Comparison of ENCODE assay signal across 12 cellular contexts in the genomic region with DNA sequence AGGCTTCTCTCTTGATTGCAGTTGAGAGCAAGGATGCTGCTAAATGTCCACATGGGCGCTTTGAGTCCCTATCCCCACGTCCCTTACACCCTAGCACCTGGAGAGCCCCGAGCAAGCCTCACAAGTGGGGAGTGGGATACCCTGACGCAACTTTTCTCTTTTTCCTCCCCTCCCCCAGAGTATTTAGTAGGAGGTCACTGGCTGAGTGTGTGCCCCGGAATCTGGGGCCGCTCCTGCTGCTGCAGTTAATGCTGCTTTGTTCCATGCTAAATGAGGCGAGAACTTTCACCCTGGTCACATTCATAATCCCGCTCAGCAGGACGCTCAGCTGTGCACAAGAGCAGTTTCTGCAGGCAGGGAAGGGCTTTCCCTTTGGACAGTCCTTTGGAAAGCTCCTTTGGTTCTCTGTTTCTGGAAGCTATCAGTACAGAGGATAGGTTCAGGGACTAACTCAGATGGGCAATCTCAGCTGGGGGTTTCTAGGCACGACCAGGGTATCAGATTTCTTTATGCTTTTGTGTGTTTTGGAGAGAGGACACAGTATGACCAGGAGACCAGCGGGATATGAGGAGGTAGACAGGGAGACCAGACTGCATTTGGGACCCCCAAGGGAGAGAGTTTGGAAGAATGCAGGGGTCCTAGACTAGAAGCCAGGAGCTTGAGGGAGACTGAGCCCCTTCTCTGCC.
DNase-seq lines count a peak whose midpoint lies in the region; TF ChIP-seq lines count a peak whose summit lies in the region.
"Had no signal": no experiment of that assay in that cellular context is flagged by ENCODE, and none has a peak within 500 bp of the region (broad histone marks: within the 10 kb centered on the region; RNA-seq: fewer than 3 reads in every experiment).

No MANE protein-coding gene starts in this region.

- intact Hi-C loops in sigmoid colon (cut with DNase I): no loop called here

- no peaks in the 10 kb centered on the region for H3K79me2 ChIP-seq in smooth muscle cell (ENCODE audit: low read depth)

- no peak for TF ChIP-seq CTCF in smooth muscle cell (IDR thresholded peaks at IDR 0.05; ENCODE audit: borderline replicate concordance, insufficient read depth, poor library complexity, severe bottlenecking)
- no peak for TF ChIP-seq CTCF in sigmoid colon (IDR thresholded peaks at IDR 0.05)
- no peak for TF ChIP-seq CTCF in tibial nerve (IDR thresholded peaks at IDR 0.05)

- H4K20me1 ChIP-seq in smooth muscle cell (ENCODE audit: low read depth): no peaks in the 10 kb centered on the region

- H3K27me3 ChIP-seq in iPS-15b (ENCODE audit: control insufficient read depth, insufficient read depth, low read length) (no peaks in the 10 kb centered on the region), smooth muscle cell (ENCODE audit: low read depth) (no peaks in the 10 kb centered on the region), sigmoid colon (no peaks in the 10 kb centered on the region), tibial nerve (no peaks in the 10 kb centered on the region)

- H3F3A ChIP-seq in smooth muscle cell (ENCODE audit: low read depth): no peaks in the 10 kb centered on the region

- peak; percentile 75 for DNase-seq in NCI-H1092 treated with DMSO at 0.1 percent for 48 hours (lab: John Stamatoyannopoulos, UW)
- peak; percentile 59 for DNase-seq in NCI-H82 (lab: John Stamatoyannopoulos, UW)
- no peak for DNase-seq in smooth muscle cell (lab: John Stamatoyannopoulos, UW; ENCODE audit: unreplicated experiment)
- DNase-seq in activated CD4-positive, alpha-beta T cell treated with anti-CD3 and anti-CD28 coated beads for 4 hours: no peak
- no peak for DNase-seq in sigmoid colon
- no peak for DNase-seq in tibial nerve (ENCODE audit: low spot score in 2 of 2)
- DNase-seq: aorta, Calu3, IMR-90, T-helper 2 cell had no signal

- H3K9ac ChIP-seq in iPS-15b (ENCODE audit: low read depth, low read length) (no peak overlapping the region), smooth muscle cell (ENCODE audit: low read depth) (no peak overlapping the region)

- peak overlapping the region; percentile 42 for H3K4me2 ChIP-seq in smooth muscle cell

- WGBS in smooth muscle cell (ENCODE audit: low lambda C conversion rate): 32% methylated on average over 11 of the region's 11 CpGs
- WGBS in sigmoid colon, 2 donors: 86 to 87% methylated on average over 11 of the region's 11 CpGs
- WGBS in tibial nerve, 2 donors: 42 to 44% methylated on average over 11 of the region's 11 CpGs

- H3K4me1 ChIP-seq in iPS-15b (ENCODE audit: control insufficient read depth, insufficient read depth, low read length): peaks cover 40% of the 10 kb centered on the region
- peaks cover 34% of the 10 kb centered on the region for H3K4me1 ChIP-seq in smooth muscle cell (ENCODE audit: low read depth)
- peaks cover 0 to 32% (median 27%) of the 10 kb centered on the region in 4 donors for H3K4me1 ChIP-seq in sigmoid colon
- H3K4me1 ChIP-seq in tibial nerve: peaks cover 0 to 20% (median 0%) of the 10 kb centered on the region in 4 donors
- H3K4me1 ChIP-seq: suprapubic skin had no signal

- H3K9me3 ChIP-seq in iPS-15b (ENCODE audit: control insufficient read depth, insufficient read depth, low read length) (no peaks in the 10 kb centered on the region), smooth muscle cell (replicated peaks; ENCODE audit: low read depth) (no peaks in the 10 kb centered on the region), sigmoid colon (no peaks in the 10 kb centered on the region), tibial nerve (no peaks in the 10 kb centered on the region)
- H3K9me3 ChIP-seq: suprapubic skin had no signal

- no peak overlapping the region for H2AFZ ChIP-seq in smooth muscle cell (ENCODE audit: low read depth)

- peak overlapping the region; percentile 31 for H3K4me3 ChIP-seq in iPS-15b (ENCODE audit: low read depth, low read length)
- no peak overlapping the region for H3K4me3 ChIP-seq in smooth muscle cell
- no peak overlapping the region for H3K4me3 ChIP-seq in sigmoid colon
- no peak overlapping the region for H3K4me3 ChIP-seq in tibial nerve
- H3K4me3 ChIP-seq: suprapubic skin had no signal

- H3K36me3 ChIP-seq in iPS-15b (ENCODE audit: control insufficient read depth, insufficient read depth, low read length) (no peaks in the 10 kb centered on the region), smooth muscle cell (ENCODE audit: low read depth) (no peaks in the 10 kb centered on the region), sigmoid colon (no peaks in the 10 kb centered on the region), tibial nerve (no peaks in the 10 kb centered on the region)
- H3K36me3 ChIP-seq: suprapubic skin had no signal

- TF ChIP-seq EP300 in sigmoid colon (IDR thresholded peaks at IDR 0.05) (no peak), tibial nerve (IDR thresholded peaks at IDR 0.05) (no peak)

- no peak for TF ChIP-seq POLR2A in sigmoid colon (IDR thresholded peaks at IDR 0.05)
- TF ChIP-seq POLR2A in tibial nerve (IDR thresholded peaks at IDR 0.05): no peak

- H3K27ac ChIP-seq in smooth muscle cell (ENCODE audit: low read depth) (no peak overlapping the region), sigmoid colon (peak overlapping the region in 2 of 4 donors; percentile 0 to 23), tibial nerve (no peak overlapping the region)
- H3K27ac ChIP-seq: suprapubic skin had no signal

Comparison
In these comparisons a context has a peak if more than half of its experiments do, and no peak if none do; other contexts are left out.
1. DNase-seq: peak in NCI-H1092 treated with DMSO at 0.1 percent for 48 hours (single experiment) and NCI-H82 (single experiment); none in smooth muscle cell (single experiment), activated CD4-positive, alpha-beta T cell treated with anti-CD3 and anti-CD28 coated beads for 4 hours (0 of 2), sigmoid colon (single experiment) and tibial nerve (0 of 2).